Comparison of ENCODE assay signal across 17 cellular contexts in the genomic region with DNA sequence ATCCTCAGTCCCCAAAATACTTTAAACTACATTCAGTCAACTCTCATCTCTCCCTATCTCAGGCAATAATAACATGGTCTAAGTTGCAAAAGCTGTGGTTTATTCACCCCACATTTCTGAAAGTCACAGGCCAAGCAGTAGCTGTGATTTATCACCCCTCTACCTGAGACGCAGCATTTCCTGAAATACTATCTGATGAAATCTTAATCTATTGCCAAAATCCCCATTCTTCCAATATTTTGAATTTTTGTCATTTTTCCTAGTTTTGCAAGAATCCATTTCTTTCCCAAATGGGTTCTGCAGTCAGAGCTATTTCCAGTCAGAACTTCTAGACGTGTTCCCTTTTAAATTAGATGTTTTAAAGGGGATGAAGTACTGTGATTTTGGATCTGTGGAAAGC.
"Had no signal": no experiment of that assay in that cellular context is flagged by ENCODE, and none has a peak within 500 bp of the region (broad histone marks: within the 10 kb centered on the region; RNA-seq: fewer than 3 reads in every experiment).

No MANE protein-coding gene starts in this region.

- H3K4me3 ChIP-seq: esophagus squamous epithelium, left ventricle myocardium inferior, lower lobe of right lung, sigmoid colon, suprapubic skin, thyroid gland had no signal

- H3K4me3 Mint-ChIP-seq: dendritic cell treated with granulocyte-macrophage colony-stimulating factor and Interleukin-4, amounts not matched to agents 40 ng/mL and 50 ng/mL, for 4 days; effector memory CD8-positive, alpha-beta T cell; immature natural killer cell; naive thymus-derived CD4-positive, alpha-beta T cell; type B pancreatic cell had no signal

- DNase-seq: effector memory CD8-positive, alpha-beta T cell; esophagus squamous epithelium; foreskin keratinocyte; immature natural killer cell; left ventricle myocardium inferior; lower lobe of right lung; mesenchymal stem cell; naive thymus-derived CD4-positive, alpha-beta T cell; posterior cingulate gyrus; sigmoid colon; small intestine; stimulated activated CD4-positive, alpha-beta T cell treated with anti-CD3 and anti-CD28 coated beads, Interleukin-12 subunit alpha, Interleukin-12 subunit beta, amount 100 ng/mL, for 4 hours; stimulated activated naive CD8-positive, alpha-beta T cell treated with anti-CD3 and anti-CD28 coated beads, Interleukin-15, Interleukin-2, amounts not matched to agents 100 U/mL and 50 U/mL, for 24 hours; thyroid gland had no signal

- H3K27ac Mint-ChIP-seq: dendritic cell treated with granulocyte-macrophage colony-stimulating factor and Interleukin-4, amounts not matched to agents 40 ng/mL and 50 ng/mL, for 4 days; effector memory CD8-positive, alpha-beta T cell; immature natural killer cell; naive thymus-derived CD4-positive, alpha-beta T cell; type B pancreatic cell had no signal

- H3K4me1 Mint-ChIP-seq: immature natural killer cell; naive thymus-derived CD4-positive, alpha-beta T cell had no signal

- H3K9me3 Mint-ChIP-seq: dendritic cell treated with granulocyte-macrophage colony-stimulating factor and Interleukin-4, amounts not matched to agents 40 ng/mL and 50 ng/mL, for 4 days; effector memory CD8-positive, alpha-beta T cell had no signal

- H3K36me3 Mint-ChIP-seq: immature natural killer cell; naive thymus-derived CD4-positive, alpha-beta T cell; type B pancreatic cell had no signal

- H3K27me3 Mint-ChIP-seq: dendritic cell treated with granulocyte-macrophage colony-stimulating factor and Interleukin-4, amounts not matched to agents 40 ng/mL and 50 ng/mL, for 4 days; effector memory CD8-positive, alpha-beta T cell; type B pancreatic cell had no signal

- ATAC-seq: effector memory CD8-positive, alpha-beta T cell; foreskin keratinocyte; lower lobe of right lung; naive thymus-derived CD4-positive, alpha-beta T cell; stimulated activated naive CD8-positive, alpha-beta T cell treated with anti-CD3 and anti-CD28 coated beads, Interleukin-15, Interleukin-2, amounts not matched to agents 100 U/mL and 50 U/mL, for 24 hours had no signal
